1 cellular context compared by ENCODE assay signal in genomic region chr15:93771429-93772020, GRCh38.
TF ChIP-seq lines count a peak whose summit lies in the region.

No MANE protein-coding gene starts in this region.

TF ChIP-seq in GM23338, 12 proteins besides CTCF, POLR2A, EP300 and RAD21 (continued from another document):
- TF ChIP-seq, protein P1, sequence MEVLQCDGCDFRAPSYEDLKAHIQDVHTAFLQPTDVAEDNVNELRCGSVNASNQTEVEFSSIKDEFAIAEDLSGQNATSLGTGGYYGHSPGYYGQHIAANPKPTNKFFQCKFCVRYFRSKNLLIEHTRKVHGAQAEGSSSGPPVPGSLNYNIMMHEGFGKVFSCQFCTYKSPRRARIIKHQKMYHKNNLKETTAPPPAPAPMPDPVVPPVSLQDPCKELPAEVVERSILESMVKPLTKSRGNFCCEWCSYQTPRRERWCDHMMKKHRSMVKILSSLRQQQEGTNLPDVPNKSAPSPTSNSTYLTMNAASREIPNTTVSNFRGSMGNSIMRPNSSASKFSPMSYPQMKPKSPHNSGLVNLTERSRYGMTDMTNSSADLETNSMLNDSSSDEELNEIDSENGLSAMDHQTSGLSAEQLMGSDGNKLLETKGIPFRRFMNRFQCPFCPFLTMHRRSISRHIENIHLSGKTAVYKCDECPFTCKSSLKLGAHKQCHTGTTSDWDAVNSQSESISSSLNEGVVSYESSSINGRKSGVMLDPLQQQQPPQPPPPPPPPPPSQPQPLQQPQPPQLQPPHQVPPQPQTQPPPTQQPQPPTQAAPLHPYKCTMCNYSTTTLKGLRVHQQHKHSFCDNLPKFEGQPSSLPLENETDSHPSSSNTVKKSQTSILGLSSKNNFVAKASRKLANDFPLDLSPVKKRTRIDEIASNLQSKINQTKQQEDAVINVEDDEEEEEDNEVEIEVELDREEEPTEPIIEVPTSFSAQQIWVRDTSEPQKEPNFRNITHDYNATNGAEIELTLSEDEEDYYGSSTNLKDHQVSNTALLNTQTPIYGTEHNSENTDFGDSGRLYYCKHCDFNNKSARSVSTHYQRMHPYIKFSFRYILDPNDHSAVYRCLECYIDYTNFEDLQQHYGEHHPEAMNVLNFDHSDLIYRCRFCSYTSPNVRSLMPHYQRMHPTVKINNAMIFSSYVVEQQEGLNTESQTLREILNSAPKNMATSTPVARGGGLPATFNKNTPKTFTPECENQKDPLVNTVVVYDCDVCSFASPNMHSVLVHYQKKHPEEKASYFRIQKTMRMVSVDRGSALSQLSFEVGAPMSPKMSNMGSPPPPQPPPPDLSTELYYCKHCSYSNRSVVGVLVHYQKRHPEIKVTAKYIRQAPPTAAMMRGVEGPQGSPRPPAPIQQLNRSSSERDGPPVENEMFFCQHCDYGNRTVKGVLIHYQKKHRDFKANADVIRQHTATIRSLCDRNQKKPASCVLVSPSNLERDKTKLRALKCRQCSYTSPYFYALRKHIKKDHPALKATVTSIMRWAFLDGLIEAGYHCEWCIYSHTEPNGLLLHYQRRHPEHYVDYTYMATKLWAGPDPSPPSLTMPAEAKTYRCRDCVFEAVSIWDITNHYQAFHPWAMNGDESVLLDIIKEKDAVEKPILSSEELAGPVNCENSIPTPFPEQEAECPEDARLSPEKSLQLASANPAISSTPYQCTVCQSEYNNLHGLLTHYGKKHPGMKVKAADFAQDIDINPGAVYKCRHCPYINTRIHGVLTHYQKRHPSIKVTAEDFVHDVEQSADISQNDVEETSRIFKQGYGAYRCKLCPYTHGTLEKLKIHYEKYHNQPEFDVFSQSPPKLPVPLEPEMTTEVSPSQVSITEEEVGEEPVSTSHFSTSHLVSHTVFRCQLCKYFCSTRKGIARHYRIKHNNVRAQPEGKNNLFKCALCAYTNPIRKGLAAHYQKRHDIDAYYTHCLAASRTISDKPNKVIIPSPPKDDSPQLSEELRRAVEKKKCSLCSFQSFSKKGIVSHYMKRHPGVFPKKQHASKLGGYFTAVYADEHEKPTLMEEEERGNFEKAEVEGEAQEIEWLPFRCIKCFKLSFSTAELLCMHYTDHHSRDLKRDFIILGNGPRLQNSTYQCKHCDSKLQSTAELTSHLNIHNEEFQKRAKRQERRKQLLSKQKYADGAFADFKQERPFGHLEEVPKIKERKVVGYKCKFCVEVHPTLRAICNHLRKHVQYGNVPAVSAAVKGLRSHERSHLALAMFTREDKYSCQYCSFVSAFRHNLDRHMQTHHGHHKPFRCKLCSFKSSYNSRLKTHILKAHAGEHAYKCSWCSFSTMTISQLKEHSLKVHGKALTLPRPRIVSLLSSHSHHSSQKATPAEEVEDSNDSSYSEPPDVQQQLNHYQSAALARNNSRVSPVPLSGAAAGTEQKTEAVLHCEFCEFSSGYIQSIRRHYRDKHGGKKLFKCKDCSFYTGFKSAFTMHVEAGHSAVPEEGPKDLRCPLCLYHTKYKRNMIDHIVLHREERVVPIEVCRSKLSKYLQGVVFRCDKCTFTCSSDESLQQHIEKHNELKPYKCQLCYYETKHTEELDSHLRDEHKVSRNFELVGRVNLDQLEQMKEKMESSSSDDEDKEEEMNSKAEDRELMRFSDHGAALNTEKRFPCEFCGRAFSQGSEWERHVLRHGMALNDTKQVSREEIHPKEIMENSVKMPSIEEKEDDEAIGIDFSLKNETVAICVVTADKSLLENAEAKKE (CRISPR knock-in tag; IDR thresholded peaks at IDR 0.05) = no peak
- no peak for TF ChIP-seq REST (IDR thresholded peaks at IDR 0.05; ENCODE audit: unreplicated experiment)
- no peak for TF ChIP-seq CREB1 (CRISPR knock-in tag; IDR thresholded peaks at IDR 0.05; ENCODE audit: low read depth)
- no peak for TF ChIP-seq ETS1 (IDR thresholded peaks at IDR 0.05)
- no peak for TF ChIP-seq JUNB (IDR thresholded peaks at IDR 0.05; ENCODE audit: unreplicated experiment)
- no peak for TF ChIP-seq EZH2 (IDR thresholded peaks at IDR 0.05; ENCODE audit: low read depth, unreplicated experiment)
- TF ChIP-seq ZNF331 (CRISPR knock-in tag; IDR thresholded peaks at IDR 0.05; ENCODE audit: low read depth) = no peak
